ENCODE assay signal across 12 cellular contexts in genomic region chr12:6374028-6374780, GRCh38. TPM values are rescaled to one million over a fixed set of nuclear protein-coding genes. Genes with fewer than 3 reads are reported as not detected.
A peak's percentile ranks its signal among the peaks of the same experiment; 100 is the strongest.
DNase-seq lines count a peak whose midpoint lies in the region; ATAC-seq, FAIRE-seq and TF ChIP-seq lines count a peak whose summit lies in the region.
"Had no signal": no experiment of that assay in that cellular context is flagged by ENCODE, and none has a peak within 500 bp of the region (broad histone marks: within the 10 kb centered on the region; RNA-seq: fewer than 3 reads in every experiment).

No MANE protein-coding gene starts in this region.

- H3K9me3 Mint-ChIP-seq in MCF 10A (ENCODE audit: unreplicated experiment), result no peaks in the 10 kb centered on the region

- ATAC-seq in left lung (no peak), HG03565 (IDR thresholded peaks at IDR 0.05; ENCODE audit: unreplicated experiment) (no peak)

- H3K9me3 ChIP-seq in left lung (no peaks in the 10 kb centered on the region), suprapubic skin (no peaks in the 10 kb centered on the region)
- H3K9me3 ChIP-seq: thoracic aorta had no signal

- H3K36me3 ChIP-seq in left lung, result no peaks in the 10 kb centered on the region
- no peaks in the 10 kb centered on the region for H3K36me3 ChIP-seq in suprapubic skin
- H3K36me3 ChIP-seq: thoracic aorta had no signal

- H3K27ac Mint-ChIP-seq in MCF 10A (ENCODE audit: low read depth, unreplicated experiment), result peak overlapping the region; percentile 97

- H3K4me3 Mint-ChIP-seq in MCF 10A (ENCODE audit: unreplicated experiment), result peak overlapping the region; percentile 89

- H3K27me3 ChIP-seq in left lung (no peaks in the 10 kb centered on the region), suprapubic skin (no peaks in the 10 kb centered on the region)

- peak overlapping the region; percentile 28 to 48 for H3K4me3 ChIP-seq in left lung
- H3K4me3 ChIP-seq in suprapubic skin, result peak overlapping the region; percentile 25
- H3K4me3 ChIP-seq: thoracic aorta had no signal

- H3K4me1 ChIP-seq in left lung, result peaks cover 47 to 72% of the 10 kb centered on the region in 2 donors
- H3K4me1 ChIP-seq in suprapubic skin, result peaks cover 87% of the 10 kb centered on the region

- FAIRE-seq in HTR-8/SVneo (lab: Jason Lieb, UNC), result peak; percentile 9
- FAIRE-seq: endometrium had no signal

- intact Hi-C loops in MCF 10A (cut with micrococcal nuclease) (no loop called here), left lung (cut with DNase I) (no loop called here)

- H3K27ac ChIP-seq in left lung (peak overlapping the region; percentile 81 to 87), suprapubic skin (peak overlapping the region; percentile 82)
- H3K27ac ChIP-seq: thoracic aorta had no signal

- TF ChIP-seq EP300 in suprapubic skin (IDR thresholded peaks at IDR 0.05), result no peak

- WGBS in suprapubic skin, result 93% methylated on average over 15 of the region's 24 CpGs

- no TSS peak for BruUV-seq in MCF 10A (replicated peaks; lab: Mats Ljungman, UMichigan)

- DNase-seq in HTR-8/SVneo (ENCODE audit: insufficient read length, low spot score) (no peak), MCF 10A (ENCODE audit: unreplicated experiment) (peak; percentile 43), left lung (peak in 1 of 2 donors; percentile 30), suprapubic skin (ENCODE audit: low spot score in 2 of 2) (no peak), pons (ENCODE audit: low spot score) (no peak), middle frontal gyrus (ENCODE audit: extremely low spot score, low spot score) (no peak), OCI-M2 (lab: John Stamatoyannopoulos, UW; ENCODE audit: unreplicated experiment) (no peak)
- DNase-seq: activated CD8-positive, alpha-beta memory T cell treated with anti-CD3 and anti-CD28 coated beads, Interleukin-2, amount 50 U/mL, for 4 hours; occipital lobe had no signal

- H3K4me1 Mint-ChIP-seq in MCF 10A (ENCODE audit: insufficient read depth, unreplicated experiment), result peaks cover 60% of the 10 kb centered on the region

- no peaks in the 10 kb centered on the region for H3K27me3 Mint-ChIP-seq in MCF 10A (ENCODE audit: insufficient read depth, unreplicated experiment)

- TF ChIP-seq CTCF in MCF 10A (IDR thresholded peaks at IDR 0.05; ENCODE audit: unreplicated experiment), result no peak
- no peak for TF ChIP-seq CTCF in left lung (IDR thresholded peaks at IDR 0.05)
- TF ChIP-seq CTCF in suprapubic skin (IDR thresholded peaks at IDR 0.05), result no peak

- H3K36me3 Mint-ChIP-seq in MCF 10A (ENCODE audit: insufficient read depth, unreplicated experiment), result peaks cover 44% of the 10 kb centered on the region

- POLR2A ChIA-PET in MCF 10A (lab: Yijun Ruan, JAX), result interaction anchor here (0.6 to 16.5 kb wide), 26 partner anchors 9 to 234 kb away, joined by 3 to 739 read pairs (median 8); partner anchors contain the start of genes GAPDH, LTBR, MRPL51 and TAPBPL

- TF ChIP-seq POLR2A in suprapubic skin (IDR thresholded peaks at IDR 0.05), result no peak

- CTCF ChIA-PET in MCF 10A (lab: Yijun Ruan, JAX), result interaction anchor here (0.6 to 4.6 kb wide), 17 partner anchors 9 to 188 kb away, joined by 3 to 27 read pairs (median 4); partner anchors contain the start of gene LTBR

RNA-seq across cellular contexts. Expression of gene SCNN1A, which starts 1.2 kb away (rescaled TPM):
- total RNA-seq in MCF 10A (2022) (136 and 139 TPM in 2 replicates), left lung (100 to 1,000 TPM; 196 to 212 TPM), suprapubic skin (100 to 1,000 TPM in 1 of 4 donors, 10 to 100 TPM in 3; 74.2 to 143 (median 93.7) TPM)
- total RNA-seq: occipital lobe had no signal

RNA-seq across cellular contexts. Expression of gene LTBR, which starts 9.8 kb away (rescaled TPM):
- 158 and 169 TPM in 2 replicates for total RNA-seq in MCF 10A (2022)
- total RNA-seq in left lung, result 100 to 1,000 TPM; 149 to 153 TPM
- total RNA-seq in suprapubic skin, result 100 to 1,000 TPM; 157 to 297 (median 204) TPM

RNA-seq across cellular contexts. Expression of gene TNFRSF1A, which starts 32.3 kb away (rescaled TPM):
- total RNA-seq in MCF 10A (2022), result 103 and 110 TPM in 2 replicates
- total RNA-seq in left lung, result 100 to 1,000 TPM; 155 to 211 TPM
- 100 to 1,000 TPM; 276 to 352 (median 281) TPM for total RNA-seq in suprapubic skin
